Comparison of ENCODE assay signal across 8 cellular contexts in the genomic region with DNA sequence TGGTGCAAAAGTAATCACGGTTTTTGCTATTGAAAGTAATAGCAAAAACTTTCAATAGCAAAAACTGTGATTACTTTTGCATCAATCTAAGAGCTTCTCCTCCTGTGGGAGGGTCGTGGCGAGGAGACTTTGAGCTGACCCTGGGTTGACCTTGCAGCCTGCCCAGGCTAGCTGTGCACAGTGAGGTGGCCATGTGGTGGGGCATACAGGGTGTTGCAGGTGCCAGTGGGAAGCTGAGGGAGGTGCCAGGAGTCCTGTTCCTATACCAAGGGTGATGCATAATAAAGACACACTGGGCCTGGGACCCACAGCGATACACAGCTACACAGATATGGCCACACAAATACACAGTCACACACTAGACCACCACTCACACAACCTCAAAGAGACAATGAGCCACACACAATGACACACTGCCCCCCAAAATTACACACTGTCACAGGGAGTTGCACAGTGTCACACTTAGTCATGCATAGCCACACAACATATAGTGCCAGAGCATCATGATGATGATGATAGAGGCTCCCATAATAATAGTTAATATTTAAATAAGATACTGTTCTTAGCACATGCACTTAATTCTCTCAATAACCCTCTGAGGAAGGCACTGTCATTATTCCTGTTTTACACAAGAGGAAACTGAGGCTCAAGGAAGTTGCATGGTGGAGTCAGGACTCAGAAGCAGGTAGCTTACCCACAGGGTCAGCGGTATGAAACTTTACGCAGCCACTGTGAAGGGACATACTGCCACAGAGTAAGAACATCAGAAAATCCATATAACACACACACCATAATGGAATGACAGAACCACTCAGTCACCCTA. TPM values are rescaled to one million over a fixed set of nuclear protein-coding genes. Genes with fewer than 3 reads are reported as not detected.
A peak's percentile ranks its signal among the peaks of the same experiment; 100 is the strongest.
DNase-seq lines count a peak whose midpoint lies in the region; ATAC-seq and TF ChIP-seq lines count a peak whose summit lies in the region.

No MANE protein-coding gene starts in this region.

- WGBS in spleen, 5 donors: 77 to 86% (median 84%) methylated on average over 6 of the region's 6 CpGs

- TF ChIP-seq CTCF in spleen (IDR thresholded peaks at IDR 0.05 in 8 of 11, conservative IDR thresholded peaks at IDR 0.05 in 3 of 11): no peak

- H3K27me3 ChIP-seq in iPS-18a (ENCODE audit: control insufficient read depth, insufficient read depth, low read length): peaks cover 33% of the 10 kb centered on the region
- H3K27me3 ChIP-seq in spleen (replicated peaks in 1 of 7): peaks cover 0 to 2% (median 0%) of the 10 kb centered on the region in 7 donors

- H3K36me3 ChIP-seq in iPS-18a (ENCODE audit: control insufficient read depth, low read depth, low read length): no peaks in the 10 kb centered on the region
- H3K36me3 ChIP-seq in spleen: peaks cover 0 to 23% (median 9%) of the 10 kb centered on the region in 6 donors

- H3K36me3 Mint-ChIP-seq in activated CD4-positive, alpha-beta T cell treated with anti-CD3 and anti-CD28 coated beads for 36 hours (ENCODE audit: low read depth): peaks cover 3% of the 10 kb centered on the region
- H3K36me3 Mint-ChIP-seq in activated T-cell treated with anti-CD3 and anti-CD28 coated beads, Interleukin-2, amount 50 U/mL, for 4 hours (ENCODE audit: insufficient read depth): peaks cover 12% of the 10 kb centered on the region

- H3K4me1 Mint-ChIP-seq in activated CD4-positive, alpha-beta T cell treated with anti-CD3 and anti-CD28 coated beads for 36 hours: peaks cover 19% of the 10 kb centered on the region
- peaks cover 37% of the 10 kb centered on the region for H3K4me1 Mint-ChIP-seq in activated T-cell treated with anti-CD3 and anti-CD28 coated beads, Interleukin-2, amount 50 U/mL, for 4 hours (ENCODE audit: low read depth)

- intact Hi-C loops in activated CD4-positive, alpha-beta T cell treated with anti-CD3 and anti-CD28 coated beads for 36 hours (cut with DNase I, micrococcal nuclease): no loop called here
- intact Hi-C loops in spleen (cut with DNase I; ENCODE audit: low total_unique reads): no loop called here

- no peak overlapping the region for H3K27ac Mint-ChIP-seq in activated CD4-positive, alpha-beta T cell treated with anti-CD3 and anti-CD28 coated beads for 36 hours

- ATAC-seq in activated CD4-positive, alpha-beta T cell treated with anti-CD3 and anti-CD28 coated beads for 36 hours: no peak
- no peak for ATAC-seq in activated T-cell treated with anti-CD3 and anti-CD28 coated beads, Interleukin-2, amount 50 U/mL, for 4 hours
- ATAC-seq in GM18867 (IDR thresholded peaks at IDR 0.05; ENCODE audit: unreplicated experiment): no peak
- no peak for ATAC-seq in GM19351 (IDR thresholded peaks at IDR 0.05; ENCODE audit: unreplicated experiment)

- H3K4me1 ChIP-seq in iPS-18a (ENCODE audit: control insufficient read depth, low read depth, low read length) (peaks cover 6% of the 10 kb centered on the region), spleen (peaks cover 7 to 61% (median 33%) of the 10 kb centered on the region in 6 donors)

- H3K9me3 Mint-ChIP-seq in activated CD4-positive, alpha-beta T cell treated with anti-CD3 and anti-CD28 coated beads for 36 hours (ENCODE audit: low read depth): no peaks in the 10 kb centered on the region
- H3K9me3 Mint-ChIP-seq in activated T-cell treated with anti-CD3 and anti-CD28 coated beads, Interleukin-2, amount 50 U/mL, for 4 hours: no peaks in the 10 kb centered on the region

- H3K27me3 Mint-ChIP-seq in activated CD4-positive, alpha-beta T cell treated with anti-CD3 and anti-CD28 coated beads for 36 hours: no peaks in the 10 kb centered on the region
- H3K27me3 Mint-ChIP-seq in activated T-cell treated with anti-CD3 and anti-CD28 coated beads, Interleukin-2, amount 50 U/mL, for 4 hours (ENCODE audit: low read depth): no peaks in the 10 kb centered on the region

- TF ChIP-seq POLR2A in spleen (IDR thresholded peaks at IDR 0.05): no peak

- no peak overlapping the region for H3K9ac ChIP-seq in iPS-18a (ENCODE audit: low read length)

- DNase-seq in activated CD4-positive, alpha-beta T cell treated with anti-CD3 and anti-CD28 coated beads for 36 hours: no peak
- DNase-seq in activated CD4-positive, alpha-beta T cell treated with anti-CD3 and anti-CD28 coated beads for 48 hours: no peak
- DNase-seq in activated T-cell treated with anti-CD3 and anti-CD28 coated beads, Interleukin-2, amount 50 U/mL, for 4 hours: no peak
- DNase-seq in spleen (peak; percentile 77), DMS79 treated with DMSO at 0.1 percent for 48 hours (lab: John Stamatoyannopoulos, UW) (no peak)

- H3K9me3 ChIP-seq in iPS-18a (ENCODE audit: control insufficient read depth, low read depth, low read length) (no peaks in the 10 kb centered on the region), spleen (no peaks in the 10 kb centered on the region)

- H3K4me3 ChIP-seq in iPS-18a (ENCODE audit: low read length) (peak overlapping the region; percentile 79), spleen (peak overlapping the region in 6 of 8 donors; percentile 42 to 94 (median 70))

- POLR2A ChIA-PET in activated CD4-positive, alpha-beta T cell treated with anti-CD3 and anti-CD28 coated beads for 36 hours (lab: Charles Lee): interaction anchor here (0.6 to 1.3 kb wide), 2 partner anchors 25 to 142 kb away, joined by 3 read pairs; no protein-coding TSS in a partner anchor

- CTCF ChIA-PET in activated CD4-positive, alpha-beta T cell treated with anti-CD3 and anti-CD28 coated beads for 36 hours (lab: Charles Lee): interaction anchor here (0.5 kb wide), 1 partner anchor 47 kb away, joined by 3 read pairs; no protein-coding TSS in a partner anchor

- H3K27ac ChIP-seq in iPS-18a (ENCODE audit: low read length) (no peak overlapping the region), spleen (peak overlapping the region; percentile 79 to 95 (median 94))

- H3K4me3 Mint-ChIP-seq in activated CD4-positive, alpha-beta T cell treated with anti-CD3 and anti-CD28 coated beads for 36 hours: peak overlapping the region; percentile 89
- peak overlapping the region; percentile 88 for H3K4me3 Mint-ChIP-seq in activated T-cell treated with anti-CD3 and anti-CD28 coated beads, Interleukin-2, amount 50 U/mL, for 4 hours

RNA-seq across cellular contexts. Expression of a gene that starts 6.3 kb away (rescaled TPM):
- 10 to 100 TPM; 10.9 to 13.5 TPM for total RNA-seq in activated CD4-positive, alpha-beta T cell treated with anti-CD3 and anti-CD28 coated beads for 36 hours
- total RNA-seq in activated T-cell treated with anti-CD3 and anti-CD28 coated beads, Interleukin-2, amount 50 U/mL, for 4 hours: 1 to 10 TPM; 1.8 to 3.4 (median 1.9) TPM
- total RNA-seq in spleen: 10 to 100 TPM; 16.3 to 24.0 (median 20.8) TPM
- 10 to 100 TPM; 11.8 to 13.3 (median 12.7) TPM for polyA plus RNA-seq in spleen

RNA-seq across cellular contexts. Expression of a gene that starts 15.9 kb away (rescaled TPM):
- under 1 TPM; 0.19 to 0.46 TPM for total RNA-seq in activated CD4-positive, alpha-beta T cell treated with anti-CD3 and anti-CD28 coated beads for 36 hours
- under 1 TPM; 0.05 to 0.16 (median 0.08) TPM for total RNA-seq in activated T-cell treated with anti-CD3 and anti-CD28 coated beads, Interleukin-2, amount 50 U/mL, for 4 hours
- 1 to 10 TPM in 5 of 7 donors, under 1 TPM in 2; 0.52 to 2.3 (median 1.5) TPM for total RNA-seq in spleen
- polyA plus RNA-seq in spleen: under 1 TPM; 0.36 to 0.57 (median 0.42) TPM

RNA-seq across cellular contexts. Expression of a gene that starts 32.5 kb away (rescaled TPM):
- total RNA-seq in activated CD4-positive, alpha-beta T cell treated with anti-CD3 and anti-CD28 coated beads for 36 hours: 10 to 100 TPM in 1 of 2 experiments, 1 to 10 TPM in 1; 9.2 to 12.1 TPM
- 10 to 100 TPM; 15.0 to 16.8 (median 16.6) TPM for total RNA-seq in activated T-cell treated with anti-CD3 and anti-CD28 coated beads, Interleukin-2, amount 50 U/mL, for 4 hours
- 10 to 100 TPM; 14.4 to 23.4 (median 16.1) TPM for total RNA-seq in spleen
- polyA plus RNA-seq in spleen: 10 to 100 TPM; 19.2 to 21.5 (median 20.1) TPM
